Comparison of ENCODE assay signal across 20 cellular contexts in genomic region chr14:99011385-99011784, GRCh38.
DNase-seq lines count a peak whose midpoint lies in the region; ATAC-seq and TF ChIP-seq lines count a peak whose summit lies in the region.
"Had no signal": no experiment of that assay in that cellular context is flagged by ENCODE, and none has a peak within 500 bp of the region (broad histone marks: within the 10 kb centered on the region; RNA-seq: fewer than 3 reads in every experiment).

No MANE protein-coding gene starts in this region.

- no peak overlapping the region for H4K8ac ChIP-seq in mesendoderm (ENCODE audit: low read depth, low read length)

- no peaks in the 10 kb centered on the region for H3K79me2 ChIP-seq in mesendoderm (ENCODE audit: control insufficient read depth, insufficient read depth, low read length)

- no peak overlapping the region for H2BK5ac ChIP-seq in mesendoderm (ENCODE audit: low read length)

- H3K4me3 ChIP-seq in mesendoderm (ENCODE audit: low read length) = no peak overlapping the region
- no peak overlapping the region for H3K4me3 ChIP-seq in adrenal gland
- H3K4me3 ChIP-seq: A549; BLaER1 treated with 17β-estradiol and CSF1 and Interleukin-3, amounts not matched to agents 10 nM and 100 nM had no signal

- no peak for DNase-seq in activated naive CD4-positive, alpha-beta T cell treated with anti-CD3 and anti-CD28 coated beads, Interleukin-2, amount 10 ng/mL, durations not matched to agents 7 days and 5 days
- no peak for DNase-seq in activated naive CD4-positive, alpha-beta T cell treated with anti-CD3 and anti-CD28 coated beads, Interleukin-2, amount 50 U/mL, for 16 hours
- DNase-seq in central memory CD8-positive, alpha-beta T cell (ENCODE audit: low spot score in 2 of 2) = no peak
- no peak for DNase-seq in mesendoderm
- peak; percentile 51 for DNase-seq in type B pancreatic cell (ENCODE audit: extremely low spot score, unreplicated experiment)
- DNase-seq in RPMI8226 = no peak
- no peak for DNase-seq in left cardiac atrium
- DNase-seq in adrenal gland = no peak
- DNase-seq: AML-193; Caco-2; Calu3; CD4-positive, alpha-beta T cell; CD8-positive, alpha-beta T cell; DMS79 treated with DMSO at 0.1 percent for 48 hours; GF-D8 had no signal

- H3K4me1 ChIP-seq in mesendoderm (ENCODE audit: control insufficient read depth, low read depth, low read length) (no peaks in the 10 kb centered on the region), adrenal gland (replicated peaks in 1 of 2) (no peaks in the 10 kb centered on the region)
- H3K4me1 ChIP-seq: A549; BLaER1 treated with 17β-estradiol and CSF1 and Interleukin-3, amounts not matched to agents 10 nM and 100 nM; Caco-2 had no signal

- H3K27me3 ChIP-seq in mesendoderm (ENCODE audit: insufficient read depth, low read length, poor library complexity) (no peaks in the 10 kb centered on the region), adrenal gland (no peaks in the 10 kb centered on the region)
- H3K27me3 ChIP-seq: BLaER1 treated with 17β-estradiol and CSF1 and Interleukin-3, amounts not matched to agents 10 nM and 100 nM had no signal

- no peak overlapping the region for H3K4me3 Mint-ChIP-seq in activated naive CD4-positive, alpha-beta T cell treated with anti-CD3 and anti-CD28 coated beads, Interleukin-2, amount 10 ng/mL, durations not matched to agents 7 days and 5 days
- no peak overlapping the region for H3K4me3 Mint-ChIP-seq in central memory CD8-positive, alpha-beta T cell
- H3K4me3 Mint-ChIP-seq in type B pancreatic cell = no peak overlapping the region
- H3K4me3 Mint-ChIP-seq: B cell; CD4-positive, alpha-beta T cell; CD8-positive, alpha-beta T cell had no signal

- no peak for TF ChIP-seq CTCF in type B pancreatic cell (conservative IDR thresholded peaks at IDR 0.05)
- TF ChIP-seq CTCF in adrenal gland (IDR thresholded peaks at IDR 0.05) = no peak

- peaks cover 20% of the 10 kb centered on the region for H3K9me3 Mint-ChIP-seq in activated naive CD4-positive, alpha-beta T cell treated with anti-CD3 and anti-CD28 coated beads, Interleukin-2, amount 10 ng/mL, durations not matched to agents 7 days and 5 days
- no peaks in the 10 kb centered on the region for H3K9me3 Mint-ChIP-seq in central memory CD8-positive, alpha-beta T cell
- no peaks in the 10 kb centered on the region for H3K9me3 Mint-ChIP-seq in type B pancreatic cell

- no peak overlapping the region for H3K56ac ChIP-seq in mesendoderm (ENCODE audit: low read length)

- H2AK5ac ChIP-seq in mesendoderm (ENCODE audit: low read length) = no peak overlapping the region

- no peak overlapping the region for H3K4me2 ChIP-seq in mesendoderm (ENCODE audit: low read length)
- H3K4me2 ChIP-seq: A549; BLaER1 treated with 17β-estradiol and CSF1 and Interleukin-3, amounts not matched to agents 10 nM and 100 nM had no signal

- no peak for TF ChIP-seq POLR2A in adrenal gland (IDR thresholded peaks at IDR 0.05)

- H3K27ac ChIP-seq in mesendoderm (ENCODE audit: low read depth, low read length) = no peak overlapping the region
- no peak overlapping the region for H3K27ac ChIP-seq in adrenal gland
- H3K27ac ChIP-seq: 22Rv1; A549; BLaER1 treated with 17β-estradiol and CSF1 and Interleukin-3, amounts not matched to agents 10 nM and 100 nM; C4-2B had no signal

- peaks cover 11% of the 10 kb centered on the region for H3K27me3 Mint-ChIP-seq in activated naive CD4-positive, alpha-beta T cell treated with anti-CD3 and anti-CD28 coated beads, Interleukin-2, amount 10 ng/mL, durations not matched to agents 7 days and 5 days
- H3K27me3 Mint-ChIP-seq in central memory CD8-positive, alpha-beta T cell = no peaks in the 10 kb centered on the region
- H3K27me3 Mint-ChIP-seq in type B pancreatic cell = no peaks in the 10 kb centered on the region
- H3K27me3 Mint-ChIP-seq: B cell; CD4-positive, alpha-beta T cell had no signal

- H3K9me3 ChIP-seq in adrenal gland (replicated peaks in 1 of 3) = no peaks in the 10 kb centered on the region
- H3K9me3 ChIP-seq: A549, Caco-2 had no signal

- WGBS in mesendoderm (ENCODE audit: extremely low coverage, insufficient coverage, low lambda C conversion rate) = no CpG with 5 or more reads among the region's 6 CpGs
- 82 to 90% (median 86%) methylated on average over 6 of the region's 6 CpGs for WGBS in adrenal gland, 4 donors

- H3K4me1 Mint-ChIP-seq in activated naive CD4-positive, alpha-beta T cell treated with anti-CD3 and anti-CD28 coated beads, Interleukin-2, amount 10 ng/mL, durations not matched to agents 7 days and 5 days = peaks cover 12% of the 10 kb centered on the region
- peaks cover 12% of the 10 kb centered on the region for H3K4me1 Mint-ChIP-seq in central memory CD8-positive, alpha-beta T cell
- no peaks in the 10 kb centered on the region for H3K4me1 Mint-ChIP-seq in type B pancreatic cell (ENCODE audit: unreplicated experiment)
- H3K4me1 Mint-ChIP-seq: B cell had no signal

- H3K27ac Mint-ChIP-seq in activated naive CD4-positive, alpha-beta T cell treated with anti-CD3 and anti-CD28 coated beads, Interleukin-2, amount 10 ng/mL, durations not matched to agents 7 days and 5 days = peak overlapping the region; percentile 4
- peak overlapping the region; percentile 22 for H3K27ac Mint-ChIP-seq in central memory CD8-positive, alpha-beta T cell (ENCODE audit: low read depth)
- no peak overlapping the region for H3K27ac Mint-ChIP-seq in type B pancreatic cell
- H3K27ac Mint-ChIP-seq: B cell; CD4-positive, alpha-beta T cell; CD8-positive, alpha-beta T cell had no signal

- no peak overlapping the region for H2BK120ac ChIP-seq in mesendoderm (ENCODE audit: low read depth, low read length)

- no peak overlapping the region for H3K18ac ChIP-seq in mesendoderm (ENCODE audit: low read length)

- no peak overlapping the region for H3K9ac ChIP-seq in mesendoderm (ENCODE audit: low read length)
- H3K9ac ChIP-seq: BLaER1 treated with 17β-estradiol and CSF1 and Interleukin-3, amounts not matched to agents 10 nM and 100 nM had no signal

- peak overlapping the region; percentile 24 for H3K23ac ChIP-seq in mesendoderm (ENCODE audit: low read length)

- H3K36me3 ChIP-seq in mesendoderm (ENCODE audit: control insufficient read depth, insufficient read depth, low read length) (no peaks in the 10 kb centered on the region), adrenal gland (replicated peaks in 1 of 2) (no peaks in the 10 kb centered on the region)
- H3K36me3 ChIP-seq: BLaER1 treated with 17β-estradiol and CSF1 and Interleukin-3, amounts not matched to agents 10 nM and 100 nM had no signal

- peaks cover 13% of the 10 kb centered on the region for H3K36me3 Mint-ChIP-seq in activated naive CD4-positive, alpha-beta T cell treated with anti-CD3 and anti-CD28 coated beads, Interleukin-2, amount 10 ng/mL, durations not matched to agents 7 days and 5 days
- no peaks in the 10 kb centered on the region for H3K36me3 Mint-ChIP-seq in central memory CD8-positive, alpha-beta T cell (ENCODE audit: insufficient read depth)
- no peaks in the 10 kb centered on the region for H3K36me3 Mint-ChIP-seq in type B pancreatic cell
- H3K36me3 Mint-ChIP-seq: CD8-positive, alpha-beta T cell had no signal

- H3K4ac ChIP-seq in mesendoderm (ENCODE audit: low read depth, low read length) = no peak overlapping the region

- CTCF ChIA-PET in activated naive CD4-positive, alpha-beta T cell treated with anti-CD3 and anti-CD28 coated beads, Interleukin-2, amount 10 ng/mL, durations not matched to agents 7 days and 5 days (lab: Charles Lee) = no interaction called here

- no peak overlapping the region for H2BK15ac ChIP-seq in mesendoderm (replicated peaks; ENCODE audit: low read depth)

- no peak for ATAC-seq in central memory CD8-positive, alpha-beta T cell (replicated peaks; ENCODE audit: extremely low read depth, poor library complexity, severe bottlenecking)
- ATAC-seq in left cardiac atrium = no peak
- ATAC-seq: A549; CD8-positive, alpha-beta T cell had no signal

- intact Hi-C loops in left cardiac atrium (cut with DNase I) (no loop called here), adrenal gland (cut with DNase I) (no loop called here)

- H3K79me1 ChIP-seq in mesendoderm (ENCODE audit: low read length) = no peaks in the 10 kb centered on the region

- no peak overlapping the region for H4K5ac ChIP-seq in mesendoderm (ENCODE audit: low read length)
